Comparison of ENCODE assay signal across 14 cellular contexts in the genomic region with DNA sequence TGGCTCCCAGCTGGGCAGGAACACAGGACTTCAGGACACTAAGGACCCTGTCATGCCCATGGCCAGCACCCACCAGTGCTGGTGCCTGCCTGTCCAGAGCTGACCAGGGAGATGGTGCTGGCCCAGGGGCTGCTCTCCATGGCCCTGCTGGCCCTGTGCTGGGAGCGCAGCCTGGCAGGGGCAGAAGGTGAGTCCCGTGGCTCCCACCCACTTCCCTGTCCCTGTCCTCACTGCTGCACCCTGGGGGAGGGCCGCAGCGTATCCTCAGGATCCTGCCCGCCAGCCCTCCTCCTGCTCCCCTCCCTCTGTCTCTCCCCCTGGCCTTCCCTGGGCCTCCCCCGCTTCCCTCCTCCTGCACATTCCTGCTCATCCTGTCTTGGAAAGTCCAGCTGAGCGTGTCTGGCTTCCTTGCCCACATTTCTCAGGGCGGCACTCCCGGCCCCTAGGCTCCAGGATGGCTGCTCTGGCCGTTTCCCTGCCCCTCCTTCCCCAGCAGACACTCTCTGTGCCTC. TPM values are rescaled to one million over a fixed set of nuclear protein-coding genes. Genes with fewer than 3 reads are reported as not detected.
DNase-seq lines count a peak whose midpoint lies in the region; ATAC-seq, FAIRE-seq and TF ChIP-seq lines count a peak whose summit lies in the region.
"Had no signal": no experiment of that assay in that cellular context is flagged by ENCODE, and none has a peak within 500 bp of the region (broad histone marks: within the 10 kb centered on the region; RNA-seq: fewer than 3 reads in every experiment).

No MANE protein-coding gene starts in this region.

- TF ChIP-seq EP300 in HepG2 (IDR thresholded peaks at IDR 0.05; ENCODE audit: low read depth in 2 of 2, low read length in 2 of 2) = no peak
- TF ChIP-seq EP300 in HepG2 (CRISPR knock-in tag; IDR thresholded peaks at IDR 0.05; ENCODE audit: borderline replicate concordance) = no peak
- TF ChIP-seq EP300 in upper lobe of left lung (IDR thresholded peaks at IDR 0.05) = no peak

- in situ Hi-C loops in T47D (cut with HindIII; ENCODE audit: low pct_unique_long_range_greater_than_20kb, low sequenced_read_pairs) (no loop called here), mammary epithelial cell (cut with MboI; ENCODE audit: low sequenced_read_pairs in 2 of 2) (no loop called here), HepG2 (cut with HindIII; ENCODE audit: extremely low pct_ligation_motif_present, low pct_unique_long_range_greater_than_20kb) (no loop called here)

- H3K4me1 ChIP-seq in mammary epithelial cell (ENCODE audit: insufficient read depth, low read length) (no peaks in the 10 kb centered on the region), duodenal mucosa (ENCODE audit: control insufficient read depth in 1 of 2, insufficient read depth in 2 of 2, low read length in 2 of 2) (peaks cover 0 to 14% of the 10 kb centered on the region in 2 donors), HepG2 (ENCODE audit: insufficient read depth, low read length) (no peaks in the 10 kb centered on the region), upper lobe of left lung (peaks cover 4 to 15% (median 13%) of the 10 kb centered on the region in 4 donors)
- H3K4me1 ChIP-seq: ascending aorta had no signal

- H3K27ac ChIP-seq in mammary epithelial cell (ENCODE audit: insufficient read depth, low read depth, low read length) (no peak overlapping the region), duodenal mucosa (ENCODE audit: low read depth, low read length) (peak overlapping the region; percentile 3), HepG2 (ENCODE audit: extremely low read length, insufficient read depth, low read length) (no peak overlapping the region), upper lobe of left lung (peak overlapping the region in 3 of 4 donors; percentile 7 to 66 (median 19))
- H3K27ac ChIP-seq: ascending aorta, WERI-Rb-1 had no signal

- POLR2A ChIA-PET in HepG2 (lab: Yijun Ruan, JAX) = no interaction called here

- dilution Hi-C loops in mammary epithelial cell (cut with HindIII; ENCODE audit: low sequenced_read_pairs) = no loop called here

- H3K36me3 ChIP-seq in mammary epithelial cell (ENCODE audit: insufficient read depth, low read length) (no peaks in the 10 kb centered on the region), duodenal mucosa (ENCODE audit: control insufficient read depth in 1 of 2, insufficient read depth in 2 of 2, low read length in 2 of 2) (peaks cover 0 to 8% of the 10 kb centered on the region in 2 donors), HepG2 (replicated peaks in 1 of 2; ENCODE audit: control insufficient read depth in 1 of 2, insufficient read depth in 2 of 2, low read length in 2 of 2) (no peaks in the 10 kb centered on the region), upper lobe of left lung (peaks cover 0 to 24% (median 7%) of the 10 kb centered on the region in 4 donors)
- H3K36me3 ChIP-seq: ascending aorta, transverse colon, WERI-Rb-1 had no signal

- ATAC-seq in HepG2 (peak; percentile 57), upper lobe of left lung (ENCODE audit: low FRiP score in 2 of 2) (peak; percentile 5 to 20), GM18520 (IDR thresholded peaks at IDR 0.05; ENCODE audit: unreplicated experiment) (no peak)

- H3K4me2 ChIP-seq in mammary epithelial cell (ENCODE audit: insufficient read depth, low read depth, low read length) (no peak overlapping the region), HepG2 (ENCODE audit: low read depth, low read length) (no peak overlapping the region)

- H3K79me2 ChIP-seq in mammary epithelial cell (ENCODE audit: insufficient read depth, low read length) = no peaks in the 10 kb centered on the region
- no peaks in the 10 kb centered on the region for H3K79me2 ChIP-seq in HepG2 (ENCODE audit: insufficient read depth, low read length)

- TF ChIP-seq RAD21 in HepG2 (CRISPR knock-in tag; IDR thresholded peaks at IDR 0.05) = no peak

- H4K20me1 ChIP-seq in mammary epithelial cell (ENCODE audit: insufficient read depth, low read length) (no peaks in the 10 kb centered on the region), HepG2 (ENCODE audit: insufficient read depth, low read length) (no peaks in the 10 kb centered on the region)

- no TSS peak for BruUV-seq in mammary epithelial cell (replicated peaks; lab: Mats Ljungman, UMichigan)
- no TSS peak for BruUV-seq in HepG2 (replicated peaks; lab: Mats Ljungman, UMichigan)

- DNase-seq in T47D (ENCODE audit: low read depth in 1 of 2, low spot score in 1 of 2) (peak; percentile 31 to 73), mammary epithelial cell (no peak), HepG2 (ENCODE audit: low spot score) (no peak), upper lobe of left lung (peak in 1 of 2 donors; percentile 43), NCI-H82 (lab: John Stamatoyannopoulos, UW) (no peak)
- DNase-seq in stimulated activated CD4-positive, alpha-beta T cell treated with anti-CD3 and anti-CD28 coated beads, Interleukin-2, amount 100 ng/mL, for 48 hours = no peak
- DNase-seq: CD8-positive, alpha-beta memory T cell; NCI-H2171 treated with DMSO at 0.1 percent for 48 hours; WERI-Rb-1 had no signal

- no peak overlapping the region for H3K4me3 ChIP-seq in mammary epithelial cell (replicated peaks in 1 of 3; ENCODE audit: insufficient read depth in 1 of 3, low read depth in 2 of 3, low read length in 3 of 3)
- no peak overlapping the region for H3K4me3 ChIP-seq in duodenal mucosa (ENCODE audit: low read depth in 1 of 2, low read length in 2 of 2)
- no peak overlapping the region for H3K4me3 ChIP-seq in HepG2 (replicated peaks in 1 of 3; ENCODE audit: insufficient read depth in 1 of 3, low read depth in 2 of 3, low read length in 3 of 3)
- no peak overlapping the region for H3K4me3 ChIP-seq in upper lobe of left lung
- H3K4me3 ChIP-seq: ascending aorta, transverse colon had no signal

- no peak overlapping the region for H2AFZ ChIP-seq in mammary epithelial cell (ENCODE audit: low read depth, low read length)
- H2AFZ ChIP-seq in HepG2 (ENCODE audit: low read length) = no peak overlapping the region

- CTCF ChIA-PET in mammary epithelial cell (lab: Charles Lee; ENCODE audit: low non-redundant PET) (interaction anchor here (0.6 kb wide), 1 partner anchor 66 kb away, joined by 3 read pairs; no protein-coding TSS in a partner anchor), HepG2 (lab: Yijun Ruan, JAX; ENCODE audit: low intra/inter-chr PET ratio, low total read pairs) (no interaction called here)

- 20% methylated on average over 2 of the region's 10 CpGs for WGBS in mammary epithelial cell (ENCODE audit: low coverage, missing lambda C conversion rate)
- 11% methylated on average over 9 of the region's 10 CpGs for WGBS in HepG2 (ENCODE audit: low lambda C conversion rate)
- WGBS in upper lobe of left lung, 2 donors = 51 to 55% methylated on average over 8 of the region's 10 CpGs

- no peak for TF ChIP-seq CTCF in mammary epithelial cell (conservative IDR thresholded peaks at IDR 0.05 in 1 of 2, IDR thresholded peaks at IDR 0.05 in 1 of 2; ENCODE audit: extremely low read depth in 1 of 2, insufficient read depth in 1 of 2, low read depth in 1 of 2, low read length in 2 of 2)
- TF ChIP-seq CTCF in HepG2 (CRISPR knock-in tag; IDR thresholded peaks at IDR 0.05) = no peak
- TF ChIP-seq CTCF in upper lobe of left lung (IDR thresholded peaks at IDR 0.05) = no peak

- peaks cover 2% of the 10 kb centered on the region for H3K27me3 ChIP-seq in mammary epithelial cell (ENCODE audit: insufficient read depth, low read length)
- H3K27me3 ChIP-seq in duodenal mucosa (ENCODE audit: control insufficient read depth in 1 of 2, insufficient read depth in 2 of 2, low read length in 2 of 2) = no peaks in the 10 kb centered on the region
- H3K27me3 ChIP-seq in HepG2 (ENCODE audit: control insufficient read depth in 1 of 2, insufficient read depth in 2 of 2, low read length in 2 of 2) = peaks cover 7 to 51% of the 10 kb centered on the region in 2 experiments; a peak in 3 of 5 replicates
- H3K27me3 ChIP-seq in upper lobe of left lung = no peaks in the 10 kb centered on the region
- H3K27me3 ChIP-seq: ascending aorta, transverse colon had no signal

- FAIRE-seq in HepG2 (lab: Jason Lieb, UNC) = no peak

- no peak for TF ChIP-seq POLR2A in HepG2 (IDR thresholded peaks at IDR 0.05; ENCODE audit: insufficient read depth in 1 of 2, low read depth in 2 of 2, low read length in 2 of 2)
- TF ChIP-seq POLR2A in upper lobe of left lung (IDR thresholded peaks at IDR 0.05) = no peak

- H3K9me3 ChIP-seq in mammary epithelial cell (replicated peaks; ENCODE audit: insufficient read depth, low read length) (no peaks in the 10 kb centered on the region), duodenal mucosa (ENCODE audit: control insufficient read depth in 1 of 2, low read length in 2 of 2) (peaks cover 0 to 3% of the 10 kb centered on the region in 2 donors), HepG2 (ENCODE audit: low read length) (no peaks in the 10 kb centered on the region), upper lobe of left lung (no peaks in the 10 kb centered on the region)

- no peak overlapping the region for H3K9ac ChIP-seq in mammary epithelial cell (ENCODE audit: insufficient read depth, low read length)
- H3K9ac ChIP-seq in duodenal mucosa (ENCODE audit: low read depth in 1 of 2, low read length in 2 of 2) = no peak overlapping the region
- no peak overlapping the region for H3K9ac ChIP-seq in HepG2 (ENCODE audit: insufficient read depth, low read depth, low read length)

- intact Hi-C loops in mammary epithelial cell (cut with micrococcal nuclease) (no loop called here), HepG2 (cut with micrococcal nuclease; ENCODE audit: unreplicated experiment) (no loop called here)

RNA-seq across cellular contexts. Expression of gene CSF2RB, which starts 8.7 kb away (rescaled TPM):
- total RNA-seq in mammary epithelial cell (not detected), HepG2 (2016; rRNA removed; fragmentation: Illumina TruSeq; extraction: Trizol) (not detected in 2 replicates), upper lobe of left lung (10 to 100 TPM in 5 of 6 donors, 1 to 10 TPM in 1; 8.2 to 43.0 (median 24.2) TPM)
- polyA plus RNA-seq in mammary epithelial cell (not detected), HepG2 (2011; rRNA removed) (not detected in 2 replicates)
- polyA minus RNA-seq in mammary epithelial cell = not detected
- not detected in 2 replicates for total RNA-seq in HepG2 (2016; cell fraction: cytosol; rRNA removed; fragmentation: Illumina TruSeq; extraction: Trizol; ENCODE audit: low read depth)
- not detected in 2 replicates for total RNA-seq in HepG2 (2016; cell fraction: insoluble cytoplasmic fraction; rRNA removed; fragmentation: Illumina TruSeq; extraction: Trizol)
- total RNA-seq in HepG2 (2016; cell fraction: membrane; rRNA removed; fragmentation: Illumina TruSeq; extraction: Trizol) = not detected in 2 replicates
- total RNA-seq in HepG2 (2016; cell fraction: nucleus; rRNA removed; fragmentation: Illumina TruSeq; extraction: Trizol) = not detected in 2 replicates
- not detected in 2 replicates for polyA plus RNA-seq in HepG2 (2011; cell fraction: cytosol; rRNA removed)
- polyA plus RNA-seq in HepG2 (2011; cell fraction: nucleus; rRNA removed) = not detected in 2 replicates
- polyA plus RNA-seq in HepG2 (2012) = not detected in 2 replicates
- not detected in 2 replicates for polyA plus RNA-seq in HepG2 (2016; cell fraction: cytosol; fragmentation: Illumina TruSeq; extraction: Trizol; ENCODE audit: low read depth)
- polyA plus RNA-seq in HepG2 (2016; cell fraction: insoluble cytoplasmic fraction; fragmentation: Illumina TruSeq; extraction: Trizol; ENCODE audit: low read depth) = not detected in 2 replicates
- not detected in 2 replicates for polyA plus RNA-seq in HepG2 (2016; cell fraction: membrane; fragmentation: Illumina TruSeq; extraction: Trizol; ENCODE audit: low read depth)
- not detected in 2 replicates for polyA plus RNA-seq in HepG2 (2016; cell fraction: nucleus; fragmentation: Illumina TruSeq; extraction: Trizol; ENCODE audit: insufficient read depth, low read depth)
- not detected in 2 replicates for polyA minus RNA-seq in HepG2 (2011; rRNA and poly(A)+ RNA removed; ENCODE audit: low replicate concordance)
- not detected in 2 replicates for polyA minus RNA-seq in HepG2 (2011; cell fraction: cytosol; rRNA and poly(A)+ RNA removed)
- not detected in 2 replicates for polyA minus RNA-seq in HepG2 (2011; cell fraction: nucleus; rRNA and poly(A)+ RNA removed)
- total RNA-seq: A172 had no signal

Comparison
In these comparisons a context has a peak if more than half of its experiments do, and no peak if none do; other contexts are left out.
1. DNase-seq: peak in T47D (2 of 2); none in mammary epithelial cell (single experiment), HepG2 (single experiment), NCI-H82 (single experiment) and stimulated activated CD4-positive, alpha-beta T cell treated with anti-CD3 and anti-CD28 coated beads, Interleukin-2, amount 100 ng/mL, for 48 hours (0 of 2).
2. H3K27ac ChIP-seq: peak in duodenal mucosa (single experiment) and upper lobe of left lung (3 of 4); none in mammary epithelial cell (single experiment) and HepG2 (single experiment).
3. RNA of gene CSF2RB, which starts 8.7 kb away (total RNA-seq): 8.2 to 43.0 TPM in upper lobe of left lung; not detected in mammary epithelial cell and not detected in HepG2; every median in the first group is over 4 times any median in the second.